In genomic region chr5:98775962-98776687, GRCh38 we compare ENCODE assay signal across 8 cellular contexts. TPM values are rescaled to one million over a fixed set of nuclear protein-coding genes. Genes with fewer than 3 reads are reported as not detected.
A peak's percentile ranks its signal among the peaks of the same experiment; 100 is the strongest.
DNase-seq lines count a peak whose midpoint lies in the region; ATAC-seq, FAIRE-seq and TF ChIP-seq lines count a peak whose summit lies in the region.

No MANE protein-coding gene starts in this region.

- no peaks in the 10 kb centered on the region for H3K27me3 ChIP-seq in ACC112 (ENCODE audit: insufficient read depth, low read length)
- no peaks in the 10 kb centered on the region for H3K27me3 ChIP-seq in mesendoderm (ENCODE audit: insufficient read depth, low read length, poor library complexity)

- POLR2A ChIA-PET in HEK293 (lab: Yijun Ruan, JAX) (no interaction called here), MCF 10A (lab: Yijun Ruan, JAX) (interaction anchor here (0.7 to 3.8 kb wide), 9 partner anchors 9 to 1840 kb away, joined by 3 to 28 read pairs (median 4); partner anchors contain the start of genes CHD1 and LNPEP)

- peak overlapping the region; percentile 99 for H3K27ac Mint-ChIP-seq in MCF 10A (ENCODE audit: low read depth, unreplicated experiment)

- H3K4me1 Mint-ChIP-seq in MCF 10A (ENCODE audit: insufficient read depth, unreplicated experiment) = peaks cover 33% of the 10 kb centered on the region

- H3K4me3 Mint-ChIP-seq in MCF 10A (ENCODE audit: unreplicated experiment) = peak overlapping the region; percentile 92

- peak overlapping the region; percentile 32 for H3K27ac ChIP-seq in ACC112 (ENCODE audit: low read depth, low read length)
- no peak overlapping the region for H3K27ac ChIP-seq in HEK293 (ENCODE audit: extremely low read depth, low read depth, low read length)
- no peak overlapping the region for H3K27ac ChIP-seq in mesendoderm (ENCODE audit: low read depth, low read length)

- no peak overlapping the region for H2BK15ac ChIP-seq in mesendoderm (replicated peaks; ENCODE audit: low read depth)

- H3K9me3 ChIP-seq in HEK293 (ENCODE audit: control insufficient read depth, insufficient read depth, low read depth, low read length) = no peaks in the 10 kb centered on the region

- H3K36me3 Mint-ChIP-seq in MCF 10A (ENCODE audit: insufficient read depth, unreplicated experiment) = peaks cover 13% of the 10 kb centered on the region

- FAIRE-seq in D721Med (lab: Jason Lieb, UNC) = no peak

- H3K4me3 ChIP-seq in ACC112 (ENCODE audit: low read depth, low read length) (peak overlapping the region; percentile 85), HEK293 (ENCODE audit: low read depth, low read length) (peak overlapping the region; percentile 79), mesendoderm (ENCODE audit: low read length) (no peak overlapping the region)

- H2BK120ac ChIP-seq in mesendoderm (ENCODE audit: low read depth, low read length) = no peak overlapping the region

- H3K9ac ChIP-seq in mesendoderm (ENCODE audit: low read length) = peak overlapping the region; percentile 92

- ATAC-seq in HG03095 (IDR thresholded peaks at IDR 0.05; ENCODE audit: unreplicated experiment) = no peak
- no peak for ATAC-seq in GM19397 (IDR thresholded peaks at IDR 0.05; ENCODE audit: unreplicated experiment)

- WGBS in mesendoderm (ENCODE audit: extremely low coverage, insufficient coverage, low lambda C conversion rate) = no CpG with 5 or more reads among the region's 7 CpGs

- peak overlapping the region; percentile 44 for H3K56ac ChIP-seq in mesendoderm (ENCODE audit: low read length)

- CTCF ChIA-PET in HEK293 (lab: Yijun Ruan, JAX) (interaction anchor here (1.0 to 1.1 kb wide), 3 partner anchors 8 to 1779 kb away, joined by 3 to 4 read pairs (median 3); no protein-coding TSS in a partner anchor), MCF 10A (lab: Yijun Ruan, JAX) (interaction anchor here (0.6 to 4.4 kb wide), 5 partner anchors 8 to 1242 kb away, joined by 3 to 29 read pairs (median 4); no protein-coding TSS in a partner anchor)

- no peak overlapping the region for H4K5ac ChIP-seq in mesendoderm (ENCODE audit: low read length)

- intact Hi-C loops in MCF 10A (cut with micrococcal nuclease) = loop anchor here (2.0 to 10.0 kb wide), 2 partner anchors 51 to 901 kb away; no protein-coding TSS in a partner anchor

- peaks cover 35% of the 10 kb centered on the region for H3K4me1 ChIP-seq in ACC112 (ENCODE audit: control insufficient read depth, insufficient read depth, low read length, unreplicated experiment)
- peaks cover 30% of the 10 kb centered on the region for H3K4me1 ChIP-seq in HEK293 (ENCODE audit: control insufficient read depth, insufficient read depth, low read length)
- peaks cover 10% of the 10 kb centered on the region for H3K4me1 ChIP-seq in mesendoderm (ENCODE audit: control insufficient read depth, low read depth, low read length)

- peaks cover 12% of the 10 kb centered on the region for H3K79me1 ChIP-seq in mesendoderm (ENCODE audit: low read length)

- H2BK5ac ChIP-seq in mesendoderm (ENCODE audit: low read length) = no peak overlapping the region

- H3K36me3 ChIP-seq in ACC112 (ENCODE audit: insufficient read depth, low read length) = peaks cover 37% of the 10 kb centered on the region
- H3K36me3 ChIP-seq in HEK293 (ENCODE audit: control insufficient read depth in 2 of 2, insufficient read depth in 1 of 2, low read length in 2 of 2) = peaks cover 0 to 17% of the 10 kb centered on the region in 2 experiments; a peak in 2 of 3 replicates
- peaks cover 4% of the 10 kb centered on the region for H3K36me3 ChIP-seq in mesendoderm (ENCODE audit: control insufficient read depth, insufficient read depth, low read length)

- TF ChIP-seq CTCF in HEK293 (tag by site-specific recombination; IDR thresholded peaks at IDR 0.05) = no peak
- no peak for TF ChIP-seq CTCF in MCF 10A (IDR thresholded peaks at IDR 0.05; ENCODE audit: unreplicated experiment)
- TF ChIP-seq CTCF in D721Med (IDR thresholded peaks at IDR 0.05; ENCODE audit: insufficient read depth, missing control alignments) = no peak

- H3K4me2 ChIP-seq in mesendoderm (ENCODE audit: low read length) = peak overlapping the region; percentile 41

- no TSS peak for BruUV-seq in MCF 10A (replicated peaks; lab: Mats Ljungman, UMichigan)

- no peaks in the 10 kb centered on the region for H3K9me3 Mint-ChIP-seq in MCF 10A (ENCODE audit: unreplicated experiment)

- H4K8ac ChIP-seq in mesendoderm (ENCODE audit: low read depth, low read length) = no peak overlapping the region

- H2AK5ac ChIP-seq in mesendoderm (ENCODE audit: low read length) = no peak overlapping the region

- no peaks in the 10 kb centered on the region for H3K27me3 Mint-ChIP-seq in MCF 10A (ENCODE audit: insufficient read depth, unreplicated experiment)

- no peak overlapping the region for H3K4ac ChIP-seq in mesendoderm (ENCODE audit: low read depth, low read length)

- no peak overlapping the region for H3K23ac ChIP-seq in mesendoderm (ENCODE audit: low read length)

- DNase-seq in MCF 10A (ENCODE audit: unreplicated experiment) (peak; percentile 64), mesendoderm (no peak), D721Med (ENCODE audit: insufficient read length, low spot score) (no peak)
- DNase-seq in stimulated activated naive CD4-positive, alpha-beta T cell (lab: John Stamatoyannopoulos, UW) = no peak

- no peak overlapping the region for H3K18ac ChIP-seq in mesendoderm (ENCODE audit: low read length)

- H2AFZ ChIP-seq in ACC112 (ENCODE audit: low read length, unreplicated experiment) = no peak overlapping the region

- H3K79me2 ChIP-seq in ACC112 (ENCODE audit: control insufficient read depth, insufficient read depth, low read length, unreplicated experiment) (peaks cover 90% of the 10 kb centered on the region), mesendoderm (ENCODE audit: control insufficient read depth, insufficient read depth, low read length) (peaks cover 50% of the 10 kb centered on the region)

TF ChIP-seq in HEK293, 187 proteins besides CTCF, POLR2A, EP300 and RAD21:
- no peak for TF ChIP-seq ZNF488 (tag by site-specific recombination; IDR thresholded peaks at IDR 0.05)
- no peak for TF ChIP-seq MZF1 (tag by site-specific recombination; IDR thresholded peaks at IDR 0.05; ENCODE audit: borderline replicate concordance)
- TF ChIP-seq ZNF626 (tag by site-specific recombination; IDR thresholded peaks at IDR 0.05) = no peak
- TF ChIP-seq ZNF580 (tag by site-specific recombination; IDR thresholded peaks at IDR 0.05) = no peak
- TF ChIP-seq ZNF785 (tag by site-specific recombination; IDR thresholded peaks at IDR 0.05) = no peak
- TF ChIP-seq ZNF169 (tag by site-specific recombination; IDR thresholded peaks at IDR 0.05) = no peak
- TF ChIP-seq ZSCAN4 (tag by site-specific recombination; IDR thresholded peaks at IDR 0.05) = no peak
- TF ChIP-seq ZBTB44 (tag by site-specific recombination; IDR thresholded peaks at IDR 0.05) = no peak
- no peak for TF ChIP-seq ZNF513 (tag by site-specific recombination; IDR thresholded peaks at IDR 0.05)
- TF ChIP-seq OVOL3 (tag by site-specific recombination; IDR thresholded peaks at IDR 0.05) = no peak
- TF ChIP-seq ZNF202 (tag by site-specific recombination; IDR thresholded peaks at IDR 0.05; ENCODE audit: borderline replicate concordance) = no peak
- no peak for TF ChIP-seq FEZF1 (tag by site-specific recombination; IDR thresholded peaks at IDR 0.05)

RNA-seq across cellular contexts. Expression of gene RGMB, which starts 2.7 kb away (rescaled TPM):
- 17.5 and 20.3 TPM in 2 replicates for total RNA-seq in MCF 10A (2022)
- polyA plus RNA-seq in mesendoderm (2013, experiment 1 of 2) = 27.9 TPM
- polyA plus RNA-seq in mesendoderm (2013, experiment 2 of 2) = 28.8 TPM
